In the genomic region with DNA sequence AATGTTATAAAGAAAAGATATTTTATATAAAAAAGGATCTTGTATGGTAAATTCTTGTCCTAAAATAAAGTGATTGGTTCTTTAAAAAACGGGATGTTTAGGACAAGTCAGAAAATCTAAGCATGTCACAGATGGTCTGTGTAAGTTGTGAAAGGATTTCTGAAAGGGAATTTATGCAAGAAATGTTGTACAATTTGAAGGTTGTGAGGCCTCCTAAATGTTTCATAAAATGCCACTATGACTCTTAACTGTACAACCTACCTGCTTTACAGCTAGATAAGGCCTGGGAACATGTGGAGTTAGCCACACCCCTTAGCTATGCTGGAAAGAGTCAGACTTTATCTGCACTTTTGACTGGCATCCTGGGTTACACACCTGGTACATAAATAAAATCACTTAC, we compare ENCODE assay signal across 24 cellular contexts.
"Had no signal": no experiment of that assay in that cellular context is flagged by ENCODE, and none has a peak within 500 bp of the region (broad histone marks: within the 10 kb centered on the region; RNA-seq: fewer than 3 reads in every experiment).

No MANE protein-coding gene starts in this region.

- FAIRE-seq: endometrium, keratinocyte, pancreas, small intestine, urothelium cell line had no signal

- H3K4me1 ChIP-seq: esophagus squamous epithelium, heart right ventricle, lower lobe of right lung, pancreas, right lobe of liver, tibial nerve, upper lobe of left lung had no signal

- H3K9me3 ChIP-seq: lower lobe of right lung, neutrophil, pancreas, right lobe of liver, thoracic aorta, tibial nerve, upper lobe of left lung had no signal

- H3K36me3 ChIP-seq: esophagus squamous epithelium, heart right ventricle, lower lobe of right lung, neutrophil, pancreas, right lobe of liver, thoracic aorta, tibial nerve, upper lobe of left lung had no signal

- DNase-seq: cortex of kidney; effector memory CD8-positive, alpha-beta T cell; erythroblast; esophagus squamous epithelium; foreskin melanocyte; glutamatergic neuron; heart right ventricle; hippocampal formation; left ventricle myocardium superior; lower lobe of right lung; natural killer cell; pancreas; right lobe of liver; small intestine; stimulated activated CD4-positive, alpha-beta T cell treated with anti-CD3 and anti-CD28 coated beads, Interleukin-15, amount 100 ng/mL, for 24 hours; stimulated activated CD4-positive, alpha-beta T cell treated with anti-CD3 and anti-CD28 coated beads, Interleukin-2, amount 100 ng/mL, for 48 hours; stimulated activated naive B cell treated with anti-CD40 and anti-IgM and Interleukin-4, amounts not matched to agents 10 μg/mL and 1 μg/mL and 100 μg/mL, for 72 hours; upper lobe of left lung had no signal

- ATAC-seq: effector memory CD8-positive, alpha-beta T cell; heart right ventricle; left ventricle myocardium superior; lower lobe of right lung; natural killer cell; pancreas; right lobe of liver; stimulated activated naive B cell treated with anti-CD40 and anti-IgM and Interleukin-4, amounts not matched to agents 10 μg/mL and 1 μg/mL and 100 μg/mL, for 72 hours had no signal

- H3K4me3 ChIP-seq: esophagus squamous epithelium, heart right ventricle, lower lobe of right lung, pancreas, right lobe of liver, thoracic aorta, tibial nerve, upper lobe of left lung had no signal

- H3K27me3 ChIP-seq: esophagus squamous epithelium, heart right ventricle, neutrophil, tibial nerve, upper lobe of left lung had no signal

- H3K27ac ChIP-seq: esophagus squamous epithelium, heart right ventricle, lower lobe of right lung, neutrophil, pancreas, right lobe of liver, thoracic aorta, tibial nerve, upper lobe of left lung had no signal
